Comparison of ENCODE assay signal across 15 cellular contexts in the genomic region with DNA sequence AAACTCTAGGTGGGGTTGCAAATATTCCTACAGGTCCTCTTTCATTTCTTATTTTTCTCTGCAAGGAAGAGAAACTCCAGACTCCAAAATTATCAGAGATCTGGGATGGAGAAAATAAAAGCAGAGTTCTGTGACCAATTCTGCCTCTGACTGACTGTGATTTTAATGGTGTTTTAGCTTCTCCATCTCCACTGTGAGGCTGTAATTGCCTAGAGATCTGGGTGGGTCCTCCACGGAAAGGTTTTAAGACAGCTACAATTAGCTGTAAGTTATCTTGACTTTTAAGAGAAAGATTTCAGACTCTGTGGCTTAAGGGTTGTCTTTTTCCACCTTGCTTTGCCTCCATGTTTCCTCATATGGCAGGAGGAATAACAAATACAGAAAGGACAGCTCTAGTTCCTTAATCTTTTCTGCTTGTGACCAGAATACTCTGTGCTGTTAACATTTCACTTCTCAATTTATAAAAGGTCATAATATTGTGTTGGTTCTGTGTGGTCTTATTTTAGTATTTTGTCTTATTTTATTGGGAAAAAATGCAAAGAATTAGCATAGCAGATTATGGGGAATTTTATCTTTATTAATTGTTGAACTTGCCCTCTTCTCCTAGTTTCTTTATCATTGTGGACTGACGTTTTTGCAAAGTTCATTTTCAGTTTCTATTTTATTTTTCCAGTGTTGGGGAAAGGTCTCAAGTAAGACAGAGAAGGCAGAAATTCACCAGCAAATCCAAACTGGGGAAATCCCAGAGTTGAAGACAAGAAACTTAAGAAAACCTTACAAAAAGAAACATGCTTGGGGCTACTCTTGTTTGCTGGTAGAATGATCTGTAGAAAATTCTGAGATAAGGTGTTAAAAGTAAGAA.
DNase-seq lines count a peak whose midpoint lies in the region; ATAC-seq and TF ChIP-seq lines count a peak whose summit lies in the region.
"Had no signal": no experiment of that assay in that cellular context is flagged by ENCODE, and none has a peak within 500 bp of the region (broad histone marks: within the 10 kb centered on the region; RNA-seq: fewer than 3 reads in every experiment).

No MANE protein-coding gene starts in this region.

- peaks cover 3% of the 10 kb centered on the region for H3K9me3 Mint-ChIP-seq in activated CD4-positive, alpha-beta T cell treated with anti-CD3 and anti-CD28 coated beads, Interleukin-2, amount 10 ng/mL, durations not matched to agents 24 days and 14 days
- no peaks in the 10 kb centered on the region for H3K9me3 Mint-ChIP-seq in effector memory CD8-positive, alpha-beta T cell

- WGBS in spleen, 5 donors = 34 to 58% (median 43%) methylated on average over 2 of the region's 2 CpGs

- H3K27ac Mint-ChIP-seq in activated CD4-positive, alpha-beta T cell treated with anti-CD3 and anti-CD28 coated beads, Interleukin-2, amount 10 ng/mL, durations not matched to agents 24 days and 14 days = peak overlapping the region; percentile 52
- peak overlapping the region; percentile 24 to 50 for H3K27ac Mint-ChIP-seq in effector memory CD8-positive, alpha-beta T cell

- no peaks in the 10 kb centered on the region for H3K27me3 ChIP-seq in spleen (replicated peaks in 1 of 7)
- H3K27me3 ChIP-seq: esophagus muscularis mucosa, neutrophil had no signal

- no peak for TF ChIP-seq POLR2A in spleen (IDR thresholded peaks at IDR 0.05)

- peaks cover 17% of the 10 kb centered on the region for H3K4me1 Mint-ChIP-seq in activated CD4-positive, alpha-beta T cell treated with anti-CD3 and anti-CD28 coated beads, Interleukin-2, amount 10 ng/mL, durations not matched to agents 24 days and 14 days
- peaks cover 4 to 7% of the 10 kb centered on the region in 2 donors for H3K4me1 Mint-ChIP-seq in effector memory CD8-positive, alpha-beta T cell (ENCODE audit: low read depth in 2 of 2)

- peaks cover 0 to 15% (median 5%) of the 10 kb centered on the region in 6 donors for H3K4me1 ChIP-seq in spleen

- H3K27me3 Mint-ChIP-seq in activated CD4-positive, alpha-beta T cell treated with anti-CD3 and anti-CD28 coated beads, Interleukin-2, amount 10 ng/mL, durations not matched to agents 24 days and 14 days = no peaks in the 10 kb centered on the region
- H3K27me3 Mint-ChIP-seq in effector memory CD8-positive, alpha-beta T cell = no peaks in the 10 kb centered on the region

- TF ChIP-seq CTCF in spleen (IDR thresholded peaks at IDR 0.05 in 8 of 11, conservative IDR thresholded peaks at IDR 0.05 in 3 of 11) = no peak

- peak overlapping the region in 6 of 8 donors; percentile 40 to 70 (median 48) for H3K27ac ChIP-seq in spleen
- H3K27ac ChIP-seq: esophagus muscularis mucosa, neutrophil had no signal

- intact Hi-C loops in activated CD4-positive, alpha-beta T cell treated with anti-CD3 and anti-CD28 coated beads, Interleukin-2, amount 10 ng/mL, durations not matched to agents 24 days and 14 days (cut with micrococcal nuclease) = loop anchor here (10.0 kb wide), 1 partner anchor 305 kb away; no protein-coding TSS in a partner anchor
- intact Hi-C loops in spleen (cut with DNase I; ENCODE audit: low total_unique reads) = no loop called here

- H3K36me3 ChIP-seq in spleen = no peaks in the 10 kb centered on the region
- H3K36me3 ChIP-seq: esophagus muscularis mucosa, neutrophil had no signal

- no peak for DNase-seq in activated CD4-positive, alpha-beta T cell treated with anti-CD3 and anti-CD28 coated beads, Interleukin-2, amount 10 ng/mL, durations not matched to agents 24 days and 14 days
- DNase-seq in activated CD4-positive, alpha-beta T cell treated with anti-CD3 and anti-CD28 coated beads, Interleukin-2, amount 50 U/mL, for 1 hour = no peak
- DNase-seq in effector memory CD8-positive, alpha-beta T cell = no peak
- DNase-seq in spleen (no peak), LoVo (ENCODE audit: low spot score) (no peak), NK-92 (lab: John Stamatoyannopoulos, UW; ENCODE audit: unreplicated experiment) (no peak)
- DNase-seq: activated gamma-delta T cell, cerebellar nuclear complex, DMS 273 treated with DMSO at 0.1 percent for 48 hours, NCI-H1092, NCI-H345 had no signal

- ATAC-seq in HG03432 (IDR thresholded peaks at IDR 0.05; ENCODE audit: unreplicated experiment) (peak; percentile 65), HG03175 (IDR thresholded peaks at IDR 0.05; ENCODE audit: unreplicated experiment) (no peak)
- ATAC-seq in effector memory CD8-positive, alpha-beta T cell (replicated peaks) = no peak

- H3K4me3 Mint-ChIP-seq in activated CD4-positive, alpha-beta T cell treated with anti-CD3 and anti-CD28 coated beads, Interleukin-2, amount 10 ng/mL, durations not matched to agents 24 days and 14 days = peak overlapping the region; percentile 34
- peak overlapping the region; percentile 51 to 68 for H3K4me3 Mint-ChIP-seq in effector memory CD8-positive, alpha-beta T cell

- no peaks in the 10 kb centered on the region for H3K36me3 Mint-ChIP-seq in activated CD4-positive, alpha-beta T cell treated with anti-CD3 and anti-CD28 coated beads, Interleukin-2, amount 10 ng/mL, durations not matched to agents 24 days and 14 days (ENCODE audit: low read depth)
- no peaks in the 10 kb centered on the region for H3K36me3 Mint-ChIP-seq in effector memory CD8-positive, alpha-beta T cell (ENCODE audit: insufficient read depth)

- H3K9me3 ChIP-seq in spleen = peaks cover 0 to 4% (median 0%) of the 10 kb centered on the region in 8 donors
- H3K9me3 ChIP-seq: esophagus muscularis mucosa, neutrophil had no signal

- peak overlapping the region in 3 of 8 donors; percentile 0 to 17 (median 3) for H3K4me3 ChIP-seq in spleen
